8 cellular contexts compared by ENCODE assay signal in the genomic region with DNA sequence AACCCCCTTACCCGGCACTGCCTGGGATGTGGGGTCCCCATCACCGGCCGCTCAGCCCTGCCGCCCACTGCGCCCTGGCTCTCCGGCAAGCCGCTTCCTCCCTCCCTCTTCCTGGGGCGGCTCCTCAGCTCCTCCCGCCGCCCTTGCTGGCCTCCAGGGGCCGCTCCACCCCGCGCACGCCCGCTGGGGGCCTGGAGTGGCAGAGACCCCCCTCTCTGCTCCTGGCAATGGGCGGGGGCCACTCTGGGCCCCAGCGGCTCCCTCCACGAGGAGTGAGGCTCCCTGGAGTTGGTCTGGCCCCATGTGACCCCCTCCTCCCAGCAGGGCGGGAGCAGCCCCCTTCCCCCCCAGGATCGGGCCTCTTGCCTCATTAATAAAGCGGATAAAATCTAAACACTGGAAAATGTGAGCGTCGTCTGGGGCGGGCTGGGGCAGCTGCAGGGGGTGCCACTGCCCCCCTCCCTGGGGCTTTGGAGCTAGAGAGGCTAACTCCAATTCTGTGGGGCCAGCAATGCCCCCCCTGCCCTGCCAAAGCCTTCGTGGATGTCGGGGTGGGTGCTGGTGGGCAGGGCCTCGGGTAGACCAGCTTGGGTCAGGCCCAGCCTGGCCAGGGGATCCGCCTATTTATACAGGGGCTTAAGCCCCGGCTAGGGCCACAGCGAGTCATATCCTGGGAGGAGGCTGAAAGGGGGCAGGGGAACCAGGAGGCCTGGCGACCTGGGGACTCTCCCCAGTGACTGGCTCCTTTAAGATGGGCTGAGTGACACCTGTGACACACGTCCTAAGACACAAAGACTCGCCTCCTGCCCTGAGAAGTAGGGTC. TPM values are rescaled to one million over a fixed set of nuclear protein-coding genes. Genes with fewer than 3 reads are reported as not detected.
DNase-seq lines count a peak whose midpoint lies in the region; ATAC-seq, FAIRE-seq and TF ChIP-seq lines count a peak whose summit lies in the region.

A gene with protein sequence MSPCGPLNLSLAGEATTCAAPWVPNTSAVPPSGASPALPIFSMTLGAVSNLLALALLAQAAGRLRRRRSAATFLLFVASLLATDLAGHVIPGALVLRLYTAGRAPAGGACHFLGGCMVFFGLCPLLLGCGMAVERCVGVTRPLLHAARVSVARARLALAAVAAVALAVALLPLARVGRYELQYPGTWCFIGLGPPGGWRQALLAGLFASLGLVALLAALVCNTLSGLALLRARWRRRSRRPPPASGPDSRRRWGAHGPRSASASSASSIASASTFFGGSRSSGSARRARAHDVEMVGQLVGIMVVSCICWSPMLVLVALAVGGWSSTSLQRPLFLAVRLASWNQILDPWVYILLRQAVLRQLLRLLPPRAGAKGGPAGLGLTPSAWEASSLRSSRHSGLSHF (minus strand): TSS at position 104 of the 823 bp plus-strand sequence. CDS start 1,034 bp downstream, outside the sequence.

- peaks cover 5% of the 10 kb centered on the region for H3K36me3 ChIP-seq in astrocyte (ENCODE audit: insufficient read depth, low read length)

- H3K4me3 Mint-ChIP-seq in astrocyte (ENCODE audit: unreplicated experiment) (peak within 1 kb of the TSS; percentile 50), memory B cell (peak within 1 kb of the TSS; percentile 25)

- no peak within 1 kb of the TSS for H2AFZ ChIP-seq in astrocyte (ENCODE audit: low read depth, low read length)

- H3K27ac Mint-ChIP-seq in astrocyte (ENCODE audit: unreplicated experiment) (peak within 1 kb of the TSS; percentile 62), memory B cell (no peak within 1 kb of the TSS)

- no peaks in the 10 kb centered on the region for H3K9me3 ChIP-seq in astrocyte (ENCODE audit: insufficient read depth, low read depth, low read length)

- H3K4me3 ChIP-seq in astrocyte (ENCODE audit: insufficient read depth, low read depth, low read length), result peak within 1 kb of the TSS; percentile 33

- H3K4me1 Mint-ChIP-seq in astrocyte (ENCODE audit: low read depth, unreplicated experiment) (peaks cover 10% of the 10 kb centered on the region), memory B cell (peaks cover 23% of the 10 kb centered on the region)

- H3K4me1 ChIP-seq in astrocyte (ENCODE audit: insufficient read depth, low read length), result peaks cover 15% of the 10 kb centered on the region

- H3K27me3 ChIP-seq in astrocyte (ENCODE audit: insufficient read depth, low read length), result peaks cover 11% of the 10 kb centered on the region

- H3K27ac ChIP-seq in astrocyte (ENCODE audit: low read depth, low read length), result no peak within 1 kb of the TSS

- DNase-seq in EH (ENCODE audit: low read depth), result peak; percentile 51
- DNase-seq in M059J (ENCODE audit: low read depth), result peak; percentile 50
- DNase-seq in astrocyte (ENCODE audit: low read depth), result no peak
- no peak for DNase-seq in memory B cell (ENCODE audit: low spot score in 2 of 2)
- no peak for DNase-seq in NAMALWA (ENCODE audit: low spot score)
- no peak for DNase-seq in NCI-H2171 treated with DMSO at 0.1 percent for 48 hours (lab: John Stamatoyannopoulos, UW)

- no peaks in the 10 kb centered on the region for H3K27me3 Mint-ChIP-seq in astrocyte (ENCODE audit: low read depth, unreplicated experiment)
- peaks cover 26% of the 10 kb centered on the region for H3K27me3 Mint-ChIP-seq in memory B cell

- H3K79me2 ChIP-seq in astrocyte (ENCODE audit: insufficient read depth, low read length), result no peaks in the 10 kb centered on the region

- no peak within 1 kb of the TSS for H3K9ac ChIP-seq in astrocyte (ENCODE audit: low read length)

- H3K9me3 Mint-ChIP-seq in astrocyte (ENCODE audit: unreplicated experiment) (no peaks in the 10 kb centered on the region), memory B cell (no peaks in the 10 kb centered on the region)

- H4K20me1 ChIP-seq in astrocyte (ENCODE audit: insufficient read depth, low read length), result peaks cover 48% of the 10 kb centered on the region

- peak within 1 kb of the TSS; percentile 58 for H3K4me2 ChIP-seq in astrocyte (ENCODE audit: low read length)

- no peak for FAIRE-seq in astrocyte (lab: Jason Lieb, UNC)

- H3K36me3 Mint-ChIP-seq in astrocyte (ENCODE audit: low read depth, unreplicated experiment) (peaks cover 2% of the 10 kb centered on the region), memory B cell (peaks cover 7% of the 10 kb centered on the region)

- no peak for ATAC-seq in memory B cell (ENCODE audit: low read depth)
- no peak for ATAC-seq in HG02870 (IDR thresholded peaks at IDR 0.05; ENCODE audit: unreplicated experiment)
- no peak for ATAC-seq in HG03039 (IDR thresholded peaks at IDR 0.05; ENCODE audit: unreplicated experiment)

- no peak for TF ChIP-seq CTCF in astrocyte (IDR thresholded peaks at IDR 0.05; ENCODE audit: insufficient read depth, low read depth, low read length)

RNA-seq across cellular contexts. Expression of the gene that starts here (rescaled TPM):
- 0.12 TPM in 1 of 2 replicates, not detected in the other for total RNA-seq in M059J (2014; rRNA removed; shearing (Covaris generic))
- 0.41 and 0.91 TPM in 2 replicates for total RNA-seq in astrocyte

Comparison
In these comparisons a context has a peak if more than half of its experiments do, and no peak if none do; other contexts are left out.
1. Peak in DNase-seq in M059J; RNA of the gene not detected or under 1 TPM.